14 cellular contexts compared by ENCODE assay signal in genomic region chr15:41017051-41017735, GRCh38.
DNase-seq lines count a peak whose midpoint lies in the region; ATAC-seq and TF ChIP-seq lines count a peak whose summit lies in the region.
"Had no signal": no experiment of that assay in that cellular context is flagged by ENCODE, and none has a peak within 500 bp of the region (broad histone marks: within the 10 kb centered on the region; RNA-seq: fewer than 3 reads in every experiment).

No MANE protein-coding gene starts in this region.

- no peaks in the 10 kb centered on the region for H3K27me3 Mint-ChIP-seq in activated T-cell treated with anti-CD3 and anti-CD28 coated beads, Interleukin-2, amount 50 U/mL, for 24 hours
- H3K27me3 Mint-ChIP-seq in activated T-cell treated with anti-CD3 and anti-CD28 coated beads, Interleukin-2, amount 50 U/mL, for 4 hours (ENCODE audit: low read depth) = no peaks in the 10 kb centered on the region
- H3K27me3 Mint-ChIP-seq in WTC11 (ENCODE audit: low read depth) = no peaks in the 10 kb centered on the region

- CTCF ChIA-PET in WTC11 (lab: Charles Lee) = interaction anchor here (1.6 to 3.8 kb wide), 2 partner anchors 75 to 102 kb away, joined by 3 to 24 read pairs; no protein-coding TSS in a partner anchor

- ATAC-seq in activated T-cell treated with anti-CD3 and anti-CD28 coated beads, Interleukin-2, amount 50 U/mL, for 4 hours = no peak
- no peak for ATAC-seq in WTC11

- H3K4me3 Mint-ChIP-seq in activated T-cell treated with anti-CD3 and anti-CD28 coated beads, Interleukin-2, amount 50 U/mL, for 24 hours = no peak overlapping the region
- H3K4me3 Mint-ChIP-seq in activated T-cell treated with anti-CD3 and anti-CD28 coated beads, Interleukin-2, amount 50 U/mL, for 4 hours = no peak overlapping the region
- no peak overlapping the region for H3K4me3 Mint-ChIP-seq in WTC11

- no peaks in the 10 kb centered on the region for H3K9me3 Mint-ChIP-seq in activated T-cell treated with anti-CD3 and anti-CD28 coated beads, Interleukin-2, amount 50 U/mL, for 24 hours
- no peaks in the 10 kb centered on the region for H3K9me3 Mint-ChIP-seq in activated T-cell treated with anti-CD3 and anti-CD28 coated beads, Interleukin-2, amount 50 U/mL, for 4 hours
- H3K9me3 Mint-ChIP-seq in WTC11 = no peaks in the 10 kb centered on the region

- H3K4me1 Mint-ChIP-seq in activated T-cell treated with anti-CD3 and anti-CD28 coated beads, Interleukin-2, amount 50 U/mL, for 24 hours (ENCODE audit: low read depth) = peaks cover 4% of the 10 kb centered on the region
- peaks cover 8% of the 10 kb centered on the region for H3K4me1 Mint-ChIP-seq in activated T-cell treated with anti-CD3 and anti-CD28 coated beads, Interleukin-2, amount 50 U/mL, for 4 hours (ENCODE audit: low read depth)
- H3K4me1 Mint-ChIP-seq in WTC11 = no peaks in the 10 kb centered on the region

- TF ChIP-seq CTCF in WTC11 (IDR thresholded peaks at IDR 0.05) = no peak

- H3K27ac Mint-ChIP-seq in activated T-cell treated with anti-CD3 and anti-CD28 coated beads, Interleukin-2, amount 50 U/mL, for 24 hours = peak overlapping the region; percentile 50
- 0 out of 2 replicates have a peak overlapping the region, but pooled peaks have one; percentile 34 for H3K27ac Mint-ChIP-seq in WTC11

- POLR2A ChIA-PET in WTC11 (lab: Charles Lee) = interaction anchor here (0.8 kb wide), 1 partner anchor 14 kb away, joined by 4 read pairs; no protein-coding TSS in a partner anchor

- peak overlapping the region; percentile 58 for H3K27ac ChIP-seq in substantia nigra (ENCODE audit: low read depth, low read length, poor library complexity, severe bottlenecking)
- H3K27ac ChIP-seq: WERI-Rb-1 had no signal

- DNase-seq in activated T-cell treated with anti-CD3 and anti-CD28 coated beads, Interleukin-2, amount 50 U/mL, for 24 hours = no peak
- DNase-seq in activated T-cell treated with anti-CD3 and anti-CD28 coated beads, Interleukin-2, amount 50 U/mL, for 4 hours = no peak
- DNase-seq in WTC11 (ENCODE audit: low spot score) (no peak), iris pigment epithelial cell (ENCODE audit: low read depth) (peak; percentile 31), substantia nigra (lab: John Stamatoyannopoulos, UW) (peak in 1 of 49 donors; percentile 2), DMS79 treated with DMSO at 0.1 percent for 48 hours (lab: John Stamatoyannopoulos, UW) (no peak), GM19240 (ENCODE audit: insufficient read length, low spot score) (no peak)
- no peak for DNase-seq in effector CD4-positive, alpha-beta T cell
- DNase-seq: activated effector memory CD4-positive, alpha-beta T cell treated with anti-CD3 and anti-CD28 coated beads, Interleukin-2, amount 50 U/mL, for 16 hours; cortex of kidney; NCI-H2107; PC-9; stimulated activated CD8-positive, alpha-beta memory T cell treated with anti-CD3 and anti-CD28 coated beads, Interleukin-4, amount 100 ng/mL, for 48 hours; WERI-Rb-1 had no signal

- peaks cover 95% of the 10 kb centered on the region for H3K36me3 Mint-ChIP-seq in activated T-cell treated with anti-CD3 and anti-CD28 coated beads, Interleukin-2, amount 50 U/mL, for 24 hours (ENCODE audit: low read depth)
- peaks cover 40% of the 10 kb centered on the region for H3K36me3 Mint-ChIP-seq in activated T-cell treated with anti-CD3 and anti-CD28 coated beads, Interleukin-2, amount 50 U/mL, for 4 hours (ENCODE audit: insufficient read depth)
- peaks cover 31% of the 10 kb centered on the region for H3K36me3 Mint-ChIP-seq in WTC11

TF ChIP-seq in WTC11, 78 proteins besides CTCF, POLR2A, EP300 and RAD21:
- TF ChIP-seq TP53 (CRISPR knock-in tag; IDR thresholded peaks at IDR 0.05) (no peak), ZNF512 (CRISPR knock-in tag; IDR thresholded peaks at IDR 0.05; ENCODE audit: borderline replicate concordance) (no peak), CREB1 (CRISPR knock-in tag; IDR thresholded peaks at IDR 0.05) (no peak)
